Comparison of ENCODE assay signal across 8 cellular contexts in genomic region chr5:759111-759741, GRCh38. TPM values are rescaled to one million over a fixed set of nuclear protein-coding genes. Genes with fewer than 3 reads are reported as not detected.
DNase-seq lines count a peak whose midpoint lies in the region; ATAC-seq and TF ChIP-seq lines count a peak whose summit lies in the region.

No MANE protein-coding gene starts in this region.

- H3K9me3 ChIP-seq in CD8-positive, alpha-beta memory T cell (ENCODE audit: low read length) = no peaks in the 10 kb centered on the region
- H3K9me3 ChIP-seq in PC-3 (ENCODE audit: low read length) (no peaks in the 10 kb centered on the region), colonic mucosa (no peaks in the 10 kb centered on the region), Karpas-422 (ENCODE audit: low read length) (no peaks in the 10 kb centered on the region)
- H3K9me3 ChIP-seq in naive thymus-derived CD4-positive, alpha-beta T cell (ENCODE audit: control insufficient read depth in 2 of 3, low read length in 3 of 3) = no peaks in the 10 kb centered on the region

- no peaks in the 10 kb centered on the region for H3K36me3 ChIP-seq in CD8-positive, alpha-beta memory T cell (ENCODE audit: insufficient read depth, low read length)
- no peaks in the 10 kb centered on the region for H3K36me3 ChIP-seq in PC-3 (ENCODE audit: low read depth, low read length)
- H3K36me3 ChIP-seq in colonic mucosa = no peaks in the 10 kb centered on the region
- H3K36me3 ChIP-seq in naive thymus-derived CD4-positive, alpha-beta T cell (ENCODE audit: control insufficient read depth in 2 of 3, insufficient read depth in 3 of 3, low read length in 3 of 3) = no peaks in the 10 kb centered on the region
- no peaks in the 10 kb centered on the region for H3K36me3 ChIP-seq in Karpas-422 (ENCODE audit: insufficient read depth, low read length)

- POLR2A ChIA-PET in CD8-positive, alpha-beta memory T cell (lab: Charles Lee) = no interaction called here
- POLR2A ChIA-PET in PC-3 (lab: Charles Lee; ENCODE audit: unreplicated experiment) = no interaction called here
- POLR2A ChIA-PET in naive thymus-derived CD4-positive, alpha-beta T cell (lab: Charles Lee) = no interaction called here

- BruUV-seq in PC-3 (replicated peaks; lab: Mats Ljungman, UMichigan) = no TSS peak

- peaks cover 7 to 20% (median 12%) of the 10 kb centered on the region in 3 donors for H3K4me1 Mint-ChIP-seq in CD8-positive, alpha-beta memory T cell
- H3K4me1 Mint-ChIP-seq in naive thymus-derived CD4-positive, alpha-beta T cell = peaks cover 4 to 20% (median 8%) of the 10 kb centered on the region in 7 donors

- intact Hi-C loops in PC-3 (cut with micrococcal nuclease) = no loop called here
- intact Hi-C loops in colonic mucosa (cut with DNase I) = no loop called here
- intact Hi-C loops in naive thymus-derived CD4-positive, alpha-beta T cell (cut with micrococcal nuclease) = loop anchor here in 1 of 2 donors (5.0 kb wide), 1 partner anchor 83 kb away; no protein-coding TSS in a partner anchor

- peak overlapping the region; percentile 43 for H3K27ac ChIP-seq in CD8-positive, alpha-beta memory T cell (ENCODE audit: low read depth, low read length)
- H3K27ac ChIP-seq in PC-3 (ENCODE audit: low read length) (no peak overlapping the region), colonic mucosa (peak overlapping the region; percentile 7), Karpas-422 (ENCODE audit: low read length) (no peak overlapping the region)
- H3K27ac ChIP-seq in naive thymus-derived CD4-positive, alpha-beta T cell (ENCODE audit: low read depth, low read length) = no peak overlapping the region

- H2AFZ ChIP-seq in PC-3 (ENCODE audit: low read length) = peak overlapping the region; percentile 35; the same call in 1 of the 2 replicates
- H2AFZ ChIP-seq in Karpas-422 (ENCODE audit: low read length) = no peak overlapping the region

- H3K27me3 Mint-ChIP-seq in CD8-positive, alpha-beta memory T cell = peaks cover 0 to 2% of the 10 kb centered on the region in 2 donors
- no peaks in the 10 kb centered on the region for H3K27me3 Mint-ChIP-seq in naive thymus-derived CD4-positive, alpha-beta T cell

- H3K9me2 ChIP-seq in PC-3 (replicated peaks; ENCODE audit: low read length) (no peaks in the 10 kb centered on the region), Karpas-422 (replicated peaks; ENCODE audit: insufficient read depth, low read length) (no peaks in the 10 kb centered on the region)

- H3K9me3 Mint-ChIP-seq in CD8-positive, alpha-beta memory T cell = no peaks in the 10 kb centered on the region
- no peaks in the 10 kb centered on the region for H3K9me3 Mint-ChIP-seq in naive thymus-derived CD4-positive, alpha-beta T cell

- peak overlapping the region; percentile 2 to 97 (median 86) for H3K27ac Mint-ChIP-seq in CD8-positive, alpha-beta memory T cell
- peak overlapping the region in 5 of 9 donors; percentile 30 to 92 (median 73) for H3K27ac Mint-ChIP-seq in naive thymus-derived CD4-positive, alpha-beta T cell

- H3K9ac ChIP-seq in PC-3 (ENCODE audit: low read length) = no peak overlapping the region
- peak overlapping the region in 1 of 2 donors; percentile 76 for H3K9ac ChIP-seq in colonic mucosa (ENCODE audit: low read depth in 2 of 2, low read length in 2 of 2)
- no peak overlapping the region for H3K9ac ChIP-seq in Karpas-422 (ENCODE audit: low read length)

- TF ChIP-seq CTCF in PC-3 (conservative IDR thresholded peaks at IDR 0.05; ENCODE audit: low read depth, low read length) (no peak), colonic mucosa (IDR thresholded peaks at IDR 0.05) (no peak)

- peaks cover 11% of the 10 kb centered on the region for H3K4me1 ChIP-seq in CD8-positive, alpha-beta memory T cell (ENCODE audit: insufficient read depth, low read length)
- H3K4me1 ChIP-seq in PC-3 (ENCODE audit: insufficient read depth, low read length) (peaks cover 11% of the 10 kb centered on the region), colonic mucosa (peaks cover 21% of the 10 kb centered on the region), Karpas-422 (ENCODE audit: low read length) (peaks cover 10% of the 10 kb centered on the region)
- peaks cover 0 to 6% of the 10 kb centered on the region in 2 donors for H3K4me1 ChIP-seq in naive thymus-derived CD4-positive, alpha-beta T cell (ENCODE audit: control insufficient read depth in 2 of 2, insufficient read depth in 2 of 2, low read length in 2 of 2)

- ATAC-seq in PC-3 (peak; percentile 71), GM19395 (IDR thresholded peaks at IDR 0.05; ENCODE audit: unreplicated experiment) (no peak)
- ATAC-seq in naive thymus-derived CD4-positive, alpha-beta T cell = peak; percentile 89

- no peaks in the 10 kb centered on the region for H3F3A ChIP-seq in PC-3 (ENCODE audit: low read length, unreplicated experiment)

- DNase-seq in CD8-positive, alpha-beta memory T cell = peak; percentile 25 to 68 (median 55)
- DNase-seq in PC-3 (peak; percentile 57), colonic mucosa (peak; percentile 84), Karpas-422 (no peak), SKM-1 treated with dmso at 0.1 percent for 144 hours (lab: John Stamatoyannopoulos, UW; ENCODE audit: unreplicated experiment) (no peak), RKO (ENCODE audit: low spot score) (no peak)
- DNase-seq in naive thymus-derived CD4-positive, alpha-beta T cell = peak in 7 of 9 donors; percentile 12 to 60 (median 45)

- H3K4me2 ChIP-seq in PC-3 (ENCODE audit: low read length) (peak overlapping the region; percentile 72), Karpas-422 (ENCODE audit: low read depth, low read length, poor library complexity, severe bottlenecking) (no peak overlapping the region)

- no peak overlapping the region for H3K4me3 ChIP-seq in CD8-positive, alpha-beta memory T cell (ENCODE audit: low read length)
- H3K4me3 ChIP-seq in PC-3 (ENCODE audit: low read length) = peak overlapping the region; percentile 23; the same call in 1 of the 2 replicates
- peak overlapping the region; percentile 8 for H3K4me3 ChIP-seq in colonic mucosa
- H3K4me3 ChIP-seq in naive thymus-derived CD4-positive, alpha-beta T cell (ENCODE audit: low read length) = no peak overlapping the region
- no peak overlapping the region for H3K4me3 ChIP-seq in Karpas-422 (ENCODE audit: low read length)

- H3K36me3 Mint-ChIP-seq in CD8-positive, alpha-beta memory T cell = no peaks in the 10 kb centered on the region
- H3K36me3 Mint-ChIP-seq in naive thymus-derived CD4-positive, alpha-beta T cell = no peaks in the 10 kb centered on the region

- H4K20me1 ChIP-seq in PC-3 (ENCODE audit: low read length) = no peaks in the 10 kb centered on the region
- H4K20me1 ChIP-seq in Karpas-422 (ENCODE audit: insufficient read depth, low read depth, low read length) = no peaks in the 10 kb centered on the region

- H3K4me3 Mint-ChIP-seq in CD8-positive, alpha-beta memory T cell = peak overlapping the region; percentile 44 to 81 (median 66)
- H3K4me3 Mint-ChIP-seq in naive thymus-derived CD4-positive, alpha-beta T cell = peak overlapping the region in 8 of 10 donors; percentile 23 to 76 (median 50)

- CTCF ChIA-PET in CD8-positive, alpha-beta memory T cell (lab: Charles Lee) = interaction anchor here (1.1 kb wide), 1 partner anchor 143 kb away, joined by 3 read pairs; no protein-coding TSS in a partner anchor
- CTCF ChIA-PET in PC-3 (lab: Charles Lee) = no interaction called here
- CTCF ChIA-PET in naive thymus-derived CD4-positive, alpha-beta T cell (lab: Charles Lee) = no interaction called here

- H3K27me3 ChIP-seq in CD8-positive, alpha-beta memory T cell (ENCODE audit: insufficient read depth, low read length, poor library complexity, severe bottlenecking) = no peaks in the 10 kb centered on the region
- no peaks in the 10 kb centered on the region for H3K27me3 ChIP-seq in PC-3 (ENCODE audit: low read length)
- H3K27me3 ChIP-seq in colonic mucosa = no peaks in the 10 kb centered on the region
- H3K27me3 ChIP-seq in naive thymus-derived CD4-positive, alpha-beta T cell (ENCODE audit: control insufficient read depth in 2 of 2, insufficient read depth in 2 of 2, low read length in 2 of 2) = no peaks in the 10 kb centered on the region
- H3K27me3 ChIP-seq in Karpas-422 (ENCODE audit: low read length) = no peaks in the 10 kb centered on the region

- no peaks in the 10 kb centered on the region for H3K79me2 ChIP-seq in PC-3 (ENCODE audit: low read length)
- H3K79me2 ChIP-seq in Karpas-422 (ENCODE audit: low read length) = no peaks in the 10 kb centered on the region

RNA-seq across cellular contexts. Expression of gene ZDHHC11B, which starts 25.3 kb away (rescaled TPM):
- under 1 TPM; 0.40 to 0.55 TPM for total RNA-seq in CD8-positive, alpha-beta memory T cell
- not detected for polyA plus RNA-seq in CD8-positive, alpha-beta memory T cell
- 0.40 and 2.1 TPM in 2 replicates for total RNA-seq in PC-3 (2014; rRNA removed)
- total RNA-seq in colonic mucosa = 1 to 10 TPM; 1.4 to 2.4 TPM
- 1 to 10 TPM in 3 of 5 experiments, under 1 TPM in 1, not detected in 1; 0.81 to 5.5 (median 1.4) TPM for total RNA-seq in naive thymus-derived CD4-positive, alpha-beta T cell
- under 1 TPM in 1 of 2 donors, not detected in 1; 0.13 TPM for polyA plus RNA-seq in naive thymus-derived CD4-positive, alpha-beta T cell
- total RNA-seq in Karpas-422 (2014; rRNA removed; shearing (Covaris generic); ENCODE audit: low replicate concordance) = 0.34 and 1.5 TPM in 2 replicates

Comparison
In these comparisons a context has a peak if more than half of its experiments do, and no peak if none do; other contexts are left out.
1. DNase-seq: peak in CD8-positive, alpha-beta memory T cell (5 of 5), PC-3 (single experiment), colonic mucosa (single experiment) and naive thymus-derived CD4-positive, alpha-beta T cell (7 of 9); none in Karpas-422 (single experiment), SKM-1 treated with dmso at 0.1 percent for 144 hours (single experiment) and RKO (single experiment).
2. H3K27ac ChIP-seq: peak in CD8-positive, alpha-beta memory T cell (single experiment) and colonic mucosa (single experiment); none in PC-3 (single experiment), naive thymus-derived CD4-positive, alpha-beta T cell (single experiment) and Karpas-422 (single experiment).
3. H3K4me3 ChIP-seq: peak in PC-3 (single experiment) and colonic mucosa (single experiment); none in CD8-positive, alpha-beta memory T cell (single experiment), naive thymus-derived CD4-positive, alpha-beta T cell (single experiment) and Karpas-422 (single experiment).